ENCODE assay signal across 9 cellular contexts in the genomic region with DNA sequence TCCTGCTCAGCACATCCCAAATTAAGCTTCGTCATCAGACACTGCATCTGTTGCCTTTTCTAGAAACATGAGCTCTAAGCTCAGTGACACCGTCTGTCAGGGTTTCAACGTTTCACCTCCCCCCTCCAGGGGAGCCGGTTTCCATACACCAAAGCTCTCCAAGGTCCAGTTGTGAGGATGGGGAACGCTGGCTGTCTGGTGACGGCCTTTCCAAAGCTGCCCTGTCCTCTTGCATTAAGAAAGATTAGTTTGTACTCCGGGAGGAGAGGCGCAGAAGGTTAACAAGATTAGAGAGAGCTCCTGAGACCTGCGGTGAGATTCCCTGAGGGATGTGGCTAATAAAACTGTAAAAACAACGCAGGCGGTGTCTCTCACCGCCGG. TPM values are rescaled to one million over a fixed set of nuclear protein-coding genes. Genes with fewer than 3 reads are reported as not detected.
DNase-seq lines count a peak whose midpoint lies in the region; ATAC-seq lines count a peak whose summit lies in the region.
"Had no signal": no experiment of that assay in that cellular context is flagged by ENCODE, and none has a peak within 500 bp of the region (broad histone marks: within the 10 kb centered on the region; RNA-seq: fewer than 3 reads in every experiment).

No MANE protein-coding gene starts in this region.

- H2BK5ac ChIP-seq in neuronal stem cell (ENCODE audit: low read length), result no peak overlapping the region

- peak overlapping the region; percentile 44 for H3K18ac ChIP-seq in neuronal stem cell (ENCODE audit: low read length)

- no peak overlapping the region for H2BK15ac ChIP-seq in neuronal stem cell (ENCODE audit: low read length)

- DNase-seq in NCI-H1436 (lab: John Stamatoyannopoulos, UW), result peak; percentile 41
- no peak for DNase-seq in NCI-H1436 treated with DMSO at 0.1 percent for 48 hours (lab: John Stamatoyannopoulos, UW)
- peak in 1 of 2 donors; percentile 52 for DNase-seq in activated naive CD4-positive, alpha-beta T cell treated with anti-CD3 and anti-CD28 coated beads, Interleukin-2, amount 50 U/mL, for 72 hours (ENCODE audit: low spot score in 2 of 2)
- no peak for DNase-seq in neuronal stem cell (ENCODE audit: low spot score)
- no peak for DNase-seq in cortex of kidney (lab: John Stamatoyannopoulos, UW)
- no peak for DNase-seq in DMS53 (lab: John Stamatoyannopoulos, UW)

- H3K9me3 ChIP-seq in neuronal stem cell (replicated peaks in 1 of 2; ENCODE audit: control insufficient read depth in 2 of 2, insufficient read depth in 1 of 2, low read depth in 1 of 2, low read length in 2 of 2), result peaks cover 0 to 2% of the 10 kb centered on the region in 2 donors

- no CpG with 5 or more reads among the region's 13 CpGs for WGBS in neuronal stem cell (ENCODE audit: extremely low coverage in 2 of 2, insufficient read length in 2 of 2, insufficient replicate concordance in 1 of 2), 2 donors

- H4K91ac ChIP-seq in neuronal stem cell (ENCODE audit: low read depth, low read length, poor library complexity), result no peak overlapping the region

- no peak overlapping the region for H3K4me2 ChIP-seq in neuronal stem cell (ENCODE audit: insufficient read depth, low read length, poor library complexity, severe bottlenecking)

- ATAC-seq in HG03460 (IDR thresholded peaks at IDR 0.05; ENCODE audit: unreplicated experiment), result peak; percentile 17
- ATAC-seq in activated naive CD4-positive, alpha-beta T cell treated with anti-CD3 and anti-CD28 coated beads, Interleukin-2, amount 50 U/mL, for 72 hours, result peak in 1 of 2 donors; percentile 1
- no peak for ATAC-seq in GM18502 (IDR thresholded peaks at IDR 0.05; ENCODE audit: poor library complexity, unreplicated experiment)

- H2BK12ac ChIP-seq in neuronal stem cell (ENCODE audit: low read length), result no peak overlapping the region

- H3K79me1 ChIP-seq in neuronal stem cell (ENCODE audit: low read depth, low read length), result peaks cover 1% of the 10 kb centered on the region

- no peaks in the 10 kb centered on the region for H3K36me3 ChIP-seq in neuronal stem cell (replicated peaks in 1 of 2; ENCODE audit: control insufficient read depth in 2 of 2, insufficient read depth in 2 of 2, low read length in 2 of 2)

- no peak overlapping the region for H4K8ac ChIP-seq in neuronal stem cell (ENCODE audit: low read depth, low read length)

- peak overlapping the region; percentile 94 to 98 for H3K27ac Mint-ChIP-seq in activated naive CD4-positive, alpha-beta T cell treated with anti-CD3 and anti-CD28 coated beads, Interleukin-2, amount 50 U/mL, for 72 hours

- H3K9ac ChIP-seq in neuronal stem cell (ENCODE audit: low read depth, low read length, poor library complexity), result no peak overlapping the region

- H3K27me3 ChIP-seq in neuronal stem cell (ENCODE audit: control insufficient read depth in 3 of 3, insufficient read depth in 3 of 3, low read depth in 1 of 3, low read length in 3 of 3), result no peaks in the 10 kb centered on the region

- H3K27ac ChIP-seq in neuronal stem cell (replicated peaks; ENCODE audit: low read length), result peak overlapping the region; percentile 4

- H3K9me3 Mint-ChIP-seq in activated naive CD4-positive, alpha-beta T cell treated with anti-CD3 and anti-CD28 coated beads, Interleukin-2, amount 50 U/mL, for 72 hours, result no peaks in the 10 kb centered on the region

- no peak overlapping the region for H2AK5ac ChIP-seq in neuronal stem cell (ENCODE audit: low read depth, low read length)

- no peak overlapping the region for H3K14ac ChIP-seq in neuronal stem cell (ENCODE audit: low read length)

- no peak overlapping the region for H3K23ac ChIP-seq in neuronal stem cell (ENCODE audit: low read depth, low read length, poor library complexity)

- no peak overlapping the region for H3K4ac ChIP-seq in neuronal stem cell (ENCODE audit: low read length)

- no peak overlapping the region for H2BK120ac ChIP-seq in neuronal stem cell (ENCODE audit: low read depth, low read length)

- H3K4me3 ChIP-seq in neuronal stem cell (ENCODE audit: low read length in 2 of 2), result peak overlapping the region in 1 of 2 donors; percentile 2

- H3K36me3 Mint-ChIP-seq in activated naive CD4-positive, alpha-beta T cell treated with anti-CD3 and anti-CD28 coated beads, Interleukin-2, amount 50 U/mL, for 72 hours, result peaks cover 14 to 21% of the 10 kb centered on the region in 2 donors

- peaks cover 6 to 8% of the 10 kb centered on the region in 2 donors for H3K4me1 ChIP-seq in neuronal stem cell (ENCODE audit: control insufficient read depth in 2 of 2, insufficient read depth in 1 of 2, low read depth in 1 of 2, low read length in 2 of 2)

- peak overlapping the region; percentile 85 for H2AFZ ChIP-seq in neuronal stem cell (ENCODE audit: low read length)

RNA-seq across cellular contexts. Expression of gene ASMT, which starts 43.2 kb away (rescaled TPM):
- total RNA-seq in activated naive CD4-positive, alpha-beta T cell treated with anti-CD3 and anti-CD28 coated beads, Interleukin-2, amount 50 U/mL, for 72 hours, result 1 to 10 TPM in 1 of 2 donors, not detected in 1; 1.1 TPM
- polyA plus RNA-seq in neuronal stem cell (2013, experiment 1 of 2), result not detected
- polyA plus RNA-seq in neuronal stem cell (2013, experiment 2 of 2), result 0.06 TPM
- total RNA-seq: A673 had no signal
